In the genomic region with DNA sequence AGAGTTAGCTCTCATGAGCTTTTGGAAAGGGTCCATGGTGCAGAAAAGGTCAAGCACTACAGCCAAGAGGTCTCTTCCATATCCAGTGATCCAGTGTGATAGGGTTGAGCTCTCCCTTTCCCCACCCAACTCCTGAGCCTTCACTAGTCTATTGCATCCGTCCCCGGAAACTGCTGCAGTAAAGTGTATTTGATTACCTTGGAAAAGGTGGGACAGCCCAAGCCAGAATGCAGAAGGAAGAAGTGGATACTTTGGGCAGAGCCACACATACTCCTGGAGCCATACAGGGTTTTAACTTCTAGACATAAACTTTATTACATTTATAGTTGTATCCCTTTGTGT, we compare ENCODE assay signal across 15 cellular contexts. TPM values are rescaled to one million over a fixed set of nuclear protein-coding genes. Genes with fewer than 3 reads are reported as not detected.
A peak's percentile ranks its signal among the peaks of the same experiment; 100 is the strongest.
DNase-seq lines count a peak whose midpoint lies in the region; ATAC-seq and TF ChIP-seq lines count a peak whose summit lies in the region.
"Had no signal": no experiment of that assay in that cellular context is flagged by ENCODE, and none has a peak within 500 bp of the region (broad histone marks: within the 10 kb centered on the region; RNA-seq: fewer than 3 reads in every experiment).

No MANE protein-coding gene starts in this region.

- H3K4me3 ChIP-seq in right atrium auricular region: no peak overlapping the region
- H3K4me3 ChIP-seq in right cardiac atrium (ENCODE audit: low read length): no peak overlapping the region

- H3K9me3 ChIP-seq in right atrium auricular region (no peaks in the 10 kb centered on the region), right cardiac atrium (ENCODE audit: control insufficient read depth, low read length) (no peaks in the 10 kb centered on the region)

- intact Hi-C loops in right cardiac atrium (cut with DNase I): no loop called here
- intact Hi-C loops in posterior vena cava (cut with DNase I): loop anchor here in 1 of 2 donors (5.0 kb wide), 1 partner anchor 123 kb away; the partner anchor contains the start of gene CTDSP1

- H3K27ac ChIP-seq in right atrium auricular region (peak overlapping the region; percentile 77), right cardiac atrium (ENCODE audit: low read length) (no peak overlapping the region), epithelial cell of prostate (peak overlapping the region; percentile 99)

- 80% methylated on average over 2 of the region's 2 CpGs for WGBS in right cardiac atrium

- H3K27me3 ChIP-seq in right atrium auricular region: no peaks in the 10 kb centered on the region
- H3K27me3 ChIP-seq in right cardiac atrium (ENCODE audit: control insufficient read depth, insufficient read depth): no peaks in the 10 kb centered on the region

- ATAC-seq in right cardiac atrium (no peak), HG03354 (IDR thresholded peaks at IDR 0.05; ENCODE audit: poor library complexity, severe bottlenecking, unreplicated experiment) (no peak)
- ATAC-seq: SK-N-SH treated with all-trans-retinoic acid at 6 μM for 48 hours, WTC11 had no signal

- H3K36me3 ChIP-seq in right atrium auricular region: peaks cover 55% of the 10 kb centered on the region

- DNase-seq in right atrium auricular region (ENCODE audit: low spot score) (no peak), right cardiac atrium (no peak), epithelial cell of prostate (ENCODE audit: low read depth, low spot score) (no peak), pons (ENCODE audit: low spot score) (peak; percentile 8), NCI-H1105 (lab: John Stamatoyannopoulos, UW) (no peak), foreskin melanocyte (no peak), posterior vena cava (ENCODE audit: low spot score) (no peak)
- DNase-seq: activated T-cell treated with anti-CD3 and anti-CD28 coated beads for 4 hours, DMS79, NCI-H1092, NCI-H2227 treated with DMSO at 0.1 percent for 48 hours, substantia nigra had no signal

- H3K4me1 ChIP-seq in right atrium auricular region: peaks cover 0 to 43% of the 10 kb centered on the region in 2 donors
- peaks cover 6% of the 10 kb centered on the region for H3K4me1 ChIP-seq in right cardiac atrium (ENCODE audit: control insufficient read depth, insufficient read depth, low read length)

- TF ChIP-seq CTCF in right atrium auricular region (IDR thresholded peaks at IDR 0.05): no peak

RNA-seq across cellular contexts. Expression of gene PNKD, which starts 3.6 kb away (rescaled TPM):
- total RNA-seq in right atrium auricular region (10 to 100 TPM; 54.5 to 71.4 TPM), right cardiac atrium (10 to 100 TPM; 69.3 to 96.5 (median 80.5) TPM), posterior vena cava (10 to 100 TPM; 29.8 to 45.3 TPM)
- 157 TPM for polyA plus RNA-seq in right cardiac atrium

RNA-seq across cellular contexts. Expression of gene AAMP, which starts 3.9 kb away (rescaled TPM):
- 10 to 100 TPM; 54.3 to 88.8 TPM for total RNA-seq in right atrium auricular region
- 10 to 100 TPM; 44.3 to 53.9 (median 49.9) TPM for total RNA-seq in right cardiac atrium
- polyA plus RNA-seq in right cardiac atrium: 56.6 TPM
- total RNA-seq in posterior vena cava: 10 to 100 TPM; 43.3 to 45.0 TPM

RNA-seq across cellular contexts. Expression of gene GPBAR1, which starts 13.1 kb away (rescaled TPM):
- total RNA-seq in right atrium auricular region (10 to 100 TPM in 1 of 2 donors, 1 to 10 TPM in 1; 1.9 to 10.7 TPM), right cardiac atrium (1 to 10 TPM; 5.2 to 8.6 (median 5.9) TPM), posterior vena cava (1 to 10 TPM; 1.2 to 4.2 TPM)
- 3.5 TPM for polyA plus RNA-seq in right cardiac atrium

RNA-seq across cellular contexts. Expression of gene TMBIM1, which starts 18.4 kb away (rescaled TPM):
- total RNA-seq in right atrium auricular region (100 to 1,000 TPM in 1 of 2 donors, 10 to 100 TPM in 1; 82.8 to 225 TPM), right cardiac atrium (100 to 1,000 TPM in 3 of 4 donors, 10 to 100 TPM in 1; 95.2 to 158 (median 118) TPM), posterior vena cava (100 to 1,000 TPM; 191 to 195 TPM)
- 64.3 TPM for polyA plus RNA-seq in right cardiac atrium

RNA-seq across cellular contexts. Expression of gene ARPC2, which starts 56.9 kb away (rescaled TPM):
- 100 to 1,000 TPM; 112 to 177 TPM for total RNA-seq in right atrium auricular region
- total RNA-seq in right cardiac atrium: 100 to 1,000 TPM; 131 to 161 (median 140) TPM
- 110 TPM for polyA plus RNA-seq in right cardiac atrium
- total RNA-seq in posterior vena cava: 100 to 1,000 TPM; 258 to 291 TPM
